ENCODE assay signal across 12 cellular contexts in the genomic region with DNA sequence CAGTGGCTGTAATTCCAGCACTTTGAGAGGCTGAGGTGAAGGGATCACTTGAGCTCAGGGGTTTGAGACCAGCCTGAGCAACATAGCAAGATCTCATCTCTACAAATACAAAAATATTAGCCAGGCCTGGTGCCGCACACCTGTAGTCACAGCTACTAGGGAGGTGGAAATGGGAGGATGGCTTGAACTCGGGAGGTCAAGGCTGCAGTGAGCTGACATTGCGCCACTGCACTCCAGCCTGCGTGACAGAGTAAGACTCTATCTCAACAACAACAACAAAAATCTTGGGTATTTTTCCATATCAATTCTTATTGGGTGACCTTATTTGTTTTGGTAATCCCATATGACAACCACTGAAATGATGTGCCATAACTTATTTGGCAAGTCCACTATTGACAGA. TPM values are rescaled to one million over a fixed set of nuclear protein-coding genes. Genes with fewer than 3 reads are reported as not detected.
"Had no signal": no experiment of that assay in that cellular context is flagged by ENCODE, and none has a peak within 500 bp of the region (broad histone marks: within the 10 kb centered on the region; RNA-seq: fewer than 3 reads in every experiment).

No MANE protein-coding gene starts in this region.

- H3K4me3 ChIP-seq: GM23248, GM23338, HAP-1 had no signal

- H3K9me3 ChIP-seq: HAP-1 had no signal

- ATAC-seq: GM23338, HCT116 had no signal

- H3K36me3 ChIP-seq: HAP-1 had no signal

- H3K9ac ChIP-seq: GM23248 had no signal

- H3K4me1 ChIP-seq: HAP-1 had no signal

- FAIRE-seq: H1, H54 had no signal

- DNase-seq: GM23248, GOT3, H7, H9, HCEC 1CT, HFFc6 had no signal

- H3K4me2 ChIP-seq: GM23338 had no signal

- H2AFZ ChIP-seq: GM23248, GM23338 had no signal

- H3K27ac ChIP-seq: GM23248 had no signal

RNA-seq across cellular contexts. Expression of a gene that starts 52.6 kb away (rescaled TPM):
- total RNA-seq: GM23248, H4, HFFc6 had no signal
- polyA plus RNA-seq: GM23248 had no signal
